In genomic region chr9:121573717-121574485, GRCh38 we compare ENCODE assay signal across 1 cellular context.
TF ChIP-seq lines count a peak whose summit lies in the region.

No MANE protein-coding gene starts in this region.

TF ChIP-seq in GM23338, 12 proteins besides CTCF, POLR2A, EP300 and RAD21 (continued from another document):
- TF ChIP-seq REST (IDR thresholded peaks at IDR 0.05; ENCODE audit: unreplicated experiment), result no peak
